ENCODE assay signal across 8 cellular contexts in genomic region chr11:108498816-108499408, GRCh38. TPM values are rescaled to one million over a fixed set of nuclear protein-coding genes. Genes with fewer than 3 reads are reported as not detected.
DNase-seq lines count a peak whose midpoint lies in the region; ATAC-seq and TF ChIP-seq lines count a peak whose summit lies in the region.

No MANE protein-coding gene starts in this region.

- H3K27me3 ChIP-seq in lower lobe of right lung (ENCODE audit: low read depth) = no peaks in the 10 kb centered on the region

- TF ChIP-seq POLR2A in erythroblast (IDR thresholded peaks at IDR 0.05; ENCODE audit: low read length) = no peak

- H3K36me3 ChIP-seq in lower lobe of right lung = no peaks in the 10 kb centered on the region

- H3K9me3 Mint-ChIP-seq in MCF 10A (ENCODE audit: unreplicated experiment) (no peaks in the 10 kb centered on the region), type B pancreatic cell (no peaks in the 10 kb centered on the region)

- intact Hi-C loops in MCF 10A (cut with micrococcal nuclease) = no loop called here
- intact Hi-C loops in lower lobe of right lung (cut with DNase I) = no loop called here

- POLR2A ChIA-PET in MCF 10A (lab: Yijun Ruan, JAX) = no interaction called here

- no peak overlapping the region for H3K27ac Mint-ChIP-seq in MCF 10A (ENCODE audit: low read depth, unreplicated experiment)
- peak overlapping the region; percentile 90 for H3K27ac Mint-ChIP-seq in type B pancreatic cell

- peaks cover 5% of the 10 kb centered on the region for H3K4me1 ChIP-seq in lower lobe of right lung

- BruUV-seq in MCF 10A (replicated peaks; lab: Mats Ljungman, UMichigan) = no TSS peak

- peaks cover 6% of the 10 kb centered on the region for H3K4me1 Mint-ChIP-seq in MCF 10A (ENCODE audit: insufficient read depth, unreplicated experiment)
- peaks cover 43% of the 10 kb centered on the region for H3K4me1 Mint-ChIP-seq in type B pancreatic cell (ENCODE audit: unreplicated experiment)

- H3K27me3 Mint-ChIP-seq in MCF 10A (ENCODE audit: insufficient read depth, unreplicated experiment) (no peaks in the 10 kb centered on the region), type B pancreatic cell (peaks cover 4% of the 10 kb centered on the region)

- H3K4me3 Mint-ChIP-seq in MCF 10A (ENCODE audit: unreplicated experiment) (peak overlapping the region; percentile 56), type B pancreatic cell (peak overlapping the region; percentile 89)

- no peak for ATAC-seq in lower lobe of right lung
- no peak for ATAC-seq in GM19351 (IDR thresholded peaks at IDR 0.05; ENCODE audit: unreplicated experiment)

- DNase-seq in activated CD8-positive, alpha-beta memory T cell treated with anti-CD3 and anti-CD28 coated beads, Interleukin-2, amount 50 U/mL, for 4 hours = peak; percentile 14
- no peak for DNase-seq in activated CD8-positive, alpha-beta memory T cell treated with anti-CD3 and anti-CD28 coated beads, Interleukin-2, amount 50 U/mL, for 48 hours
- DNase-seq in MCF 10A (ENCODE audit: unreplicated experiment) (no peak), lower lobe of right lung (no peak), type B pancreatic cell (ENCODE audit: extremely low spot score, unreplicated experiment) (no peak), erythroblast (lab: John Stamatoyannopoulos, UW) (no peak)
- DNase-seq in stimulated activated CD4-positive, alpha-beta T cell treated with anti-CD3 and anti-CD28 coated beads, Interleukin-2, amount 100 ng/mL, for 24 hours = no peak

- CTCF ChIA-PET in MCF 10A (lab: Yijun Ruan, JAX) = no interaction called here

- TF ChIP-seq CTCF in MCF 10A (IDR thresholded peaks at IDR 0.05; ENCODE audit: unreplicated experiment) (no peak), lower lobe of right lung (IDR thresholded peaks at IDR 0.05) (no peak), type B pancreatic cell (conservative IDR thresholded peaks at IDR 0.05) (no peak)

- no peaks in the 10 kb centered on the region for H3K36me3 Mint-ChIP-seq in MCF 10A (ENCODE audit: insufficient read depth, unreplicated experiment)
- H3K36me3 Mint-ChIP-seq in type B pancreatic cell = peaks cover 9% of the 10 kb centered on the region

- H3K27ac ChIP-seq in lower lobe of right lung = peak overlapping the region; percentile 94

- peak overlapping the region; percentile 78 for H3K4me3 ChIP-seq in lower lobe of right lung

- no peaks in the 10 kb centered on the region for H3K9me3 ChIP-seq in lower lobe of right lung

RNA-seq across cellular contexts. Expression of gene POGLUT3, which starts 0.7 kb away (rescaled TPM):
- 0.79 and 1.1 TPM in 2 replicates for total RNA-seq in MCF 10A (2022)
- total RNA-seq in lower lobe of right lung = 19.1 TPM
- 19.2 and 23.8 TPM in 2 replicates for total RNA-seq in type B pancreatic cell (ENCODE audit: low replicate concordance)

RNA-seq across cellular contexts. Expression of gene C11orf65, which starts 31.6 kb away (rescaled TPM):
- total RNA-seq in MCF 10A (2022) = 1.4 and 1.5 TPM in 2 replicates
- total RNA-seq in lower lobe of right lung = 1.3 TPM
- total RNA-seq in type B pancreatic cell (ENCODE audit: low replicate concordance) = 0.70 and 1.0 TPM in 2 replicates
